Comparison of ENCODE assay signal across 19 cellular contexts in the genomic region with DNA sequence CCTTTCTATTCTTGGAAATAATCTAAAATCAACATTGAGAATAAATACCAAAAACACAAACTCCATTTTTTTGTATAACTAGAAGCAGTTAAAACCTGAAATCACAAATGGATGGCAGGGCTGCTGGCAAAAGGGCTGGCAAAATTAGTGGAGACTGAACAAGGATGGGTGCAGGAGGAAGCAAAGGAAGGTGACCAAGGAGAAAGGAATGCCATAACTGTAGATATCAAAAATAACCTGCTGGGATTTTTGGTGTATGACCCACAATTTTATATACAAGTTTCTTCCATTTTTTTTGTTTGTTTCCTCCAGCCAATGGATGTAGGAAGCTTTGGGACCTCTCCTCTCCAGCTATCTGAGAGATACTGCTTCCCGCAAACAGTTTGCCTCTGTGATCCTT. TPM values are rescaled to one million over a fixed set of nuclear protein-coding genes. Genes with fewer than 3 reads are reported as not detected.
A peak's percentile ranks its signal among the peaks of the same experiment; 100 is the strongest.
DNase-seq lines count a peak whose midpoint lies in the region; ATAC-seq, FAIRE-seq and TF ChIP-seq lines count a peak whose summit lies in the region.
"Had no signal": no experiment of that assay in that cellular context is flagged by ENCODE, and none has a peak within 500 bp of the region (broad histone marks: within the 10 kb centered on the region; RNA-seq: fewer than 3 reads in every experiment).

No MANE protein-coding gene starts in this region.

- H3K9me1 ChIP-seq in endothelial cell of umbilical vein (replicated peaks; ENCODE audit: control insufficient read depth, extremely low read depth, insufficient read depth, low read length), result no peaks in the 10 kb centered on the region

- no peak overlapping the region for H3K4me3 ChIP-seq in endothelial cell of umbilical vein (replicated peaks in 1 of 3; ENCODE audit: insufficient read depth in 1 of 3, low read depth in 1 of 3, low read length in 3 of 3)
- H3K4me3 ChIP-seq: SJSA1 had no signal

- peak; percentile 11 for DNase-seq in AG08395 (ENCODE audit: low spot score)
- DNase-seq in GM03348 (ENCODE audit: low spot score), result peak; percentile 19
- peak; percentile 47 for DNase-seq in M059J (ENCODE audit: low read depth)
- DNase-seq in endothelial cell of umbilical vein (ENCODE audit: low read depth, low spot score), result peak; percentile 15
- DNase-seq in medulla oblongata (ENCODE audit: extremely low spot score), result no peak
- DNase-seq: AML-193; CD4-positive, CD25-positive, alpha-beta regulatory T cell; DMS79; GF-D8; NCI-H1417; NCI-H187 treated with DMSO at 0.1 percent for 48 hours; NCI-H2171 treated with DMSO at 0.1 percent for 48 hours; NCI-H510A; NCI-H774 had no signal

- no peaks in the 10 kb centered on the region for H3K36me3 ChIP-seq in endothelial cell of umbilical vein (ENCODE audit: control insufficient read depth in 2 of 2, extremely low read depth in 1 of 2, insufficient read depth in 2 of 2, low read length in 2 of 2)
- H3K36me3 ChIP-seq: SJSA1 had no signal

- H3K27me3 ChIP-seq in endothelial cell of umbilical vein (ENCODE audit: control insufficient read depth in 2 of 2, insufficient read depth in 2 of 2, low read length in 2 of 2), result no peaks in the 10 kb centered on the region
- H3K27me3 ChIP-seq: SJSA1 had no signal

- TF ChIP-seq CTCF in endothelial cell of umbilical vein (IDR thresholded peaks at IDR 0.05; ENCODE audit: extremely low read depth in 1 of 2, insufficient read depth in 1 of 2, low read depth in 1 of 2, low read length in 2 of 2), result no peak

- H3K79me2 ChIP-seq in endothelial cell of umbilical vein (ENCODE audit: control insufficient read depth, insufficient read depth, low read length), result no peaks in the 10 kb centered on the region

- ATAC-seq in HG03135 (IDR thresholded peaks at IDR 0.05; ENCODE audit: unreplicated experiment) (no peak), HG03460 (IDR thresholded peaks at IDR 0.05; ENCODE audit: unreplicated experiment) (no peak), HG03439 (IDR thresholded peaks at IDR 0.05; ENCODE audit: unreplicated experiment) (no peak)

- no TSS peak for BruUV-seq in endothelial cell of umbilical vein (replicated peaks; lab: Mats Ljungman, UMichigan)

- H3K9me3 ChIP-seq in endothelial cell of umbilical vein (replicated peaks; ENCODE audit: control insufficient read depth, insufficient read depth, low read length), result no peaks in the 10 kb centered on the region
- H3K9me3 ChIP-seq: SJSA1 had no signal

- no peaks in the 10 kb centered on the region for H4K20me1 ChIP-seq in endothelial cell of umbilical vein (replicated peaks; ENCODE audit: control insufficient read depth, extremely low read depth, insufficient read depth, low read length)

- no peak for FAIRE-seq in endothelial cell of umbilical vein (lab: Jason Lieb, UNC)
- FAIRE-seq: HTR-8/SVneo had no signal

- no peak overlapping the region for H3K27ac ChIP-seq in endothelial cell of umbilical vein (ENCODE audit: insufficient read depth, low read depth, low read length)
- H3K27ac ChIP-seq: SJSA1 had no signal

- no peak overlapping the region for H2AFZ ChIP-seq in endothelial cell of umbilical vein (ENCODE audit: low read depth, low read length)

- no peak for TF ChIP-seq POLR2A in endothelial cell of umbilical vein (IDR thresholded peaks at IDR 0.05; ENCODE audit: low read depth, low read length)

- H3K4me1 ChIP-seq in endothelial cell of umbilical vein (ENCODE audit: control insufficient read depth, extremely low read depth, insufficient read depth, low read length), result peaks cover 11% of the 10 kb centered on the region
- H3K4me1 ChIP-seq: SJSA1 had no signal

- intact Hi-C loops in endothelial cell of umbilical vein (cut with micrococcal nuclease), result loop anchor here (1.0 kb wide), 1 partner anchor 13 kb away; the partner anchor contains the start of gene CFAP44

- H3K4me2 ChIP-seq in endothelial cell of umbilical vein (ENCODE audit: insufficient read depth, low read length), result no peak overlapping the region

- dilution Hi-C loops in endothelial cell of umbilical vein (cut with MboI; ENCODE audit: extremely low pct_ligation_motif_present, low sequenced_read_pairs), result no loop called here

- POLR2A ChIA-PET in endothelial cell of umbilical vein (lab: Charles Lee), result no interaction called here

- CTCF ChIA-PET in endothelial cell of umbilical vein (lab: Charles Lee), result interaction anchor here (1.1 to 2.1 kb wide), 3 partner anchors 10 to 141 kb away, joined by 3 to 5 read pairs (median 4); partner anchors contain the start of gene CFAP44

- no peak overlapping the region for H3K9ac ChIP-seq in endothelial cell of umbilical vein (replicated peaks; ENCODE audit: extremely low read depth, insufficient read depth, low read length)

TF ChIP-seq in endothelial cell of umbilical vein, 7 proteins besides CTCF, POLR2A, EP300 and RAD21:
- TF ChIP-seq, protein P1, sequence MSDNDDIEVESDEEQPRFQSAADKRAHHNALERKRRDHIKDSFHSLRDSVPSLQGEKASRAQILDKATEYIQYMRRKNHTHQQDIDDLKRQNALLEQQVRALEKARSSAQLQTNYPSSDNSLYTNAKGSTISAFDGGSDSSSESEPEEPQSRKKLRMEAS (IDR thresholded peaks at IDR 0.05; ENCODE audit: insufficient read depth, insufficient read length), result no peak
- TF ChIP-seq JUN (IDR thresholded peaks at IDR 0.05; ENCODE audit: borderline replicate concordance, insufficient read depth, insufficient read length, low read depth) (peak; percentile 3), FOS (IDR thresholded peaks at IDR 0.05; ENCODE audit: borderline replicate concordance, insufficient read depth, low read length) (peak; percentile 48)

RNA-seq across cellular contexts. Expression of gene CFAP44, which starts 12.7 kb away (rescaled TPM):
- 0.37 and 1.5 TPM in 2 replicates for total RNA-seq in M059J (2014; rRNA removed; shearing (Covaris generic))
- total RNA-seq in endothelial cell of umbilical vein, result 3.3 and 4.7 TPM in 2 replicates
- polyA plus RNA-seq in endothelial cell of umbilical vein, result 1.3 and 1.5 TPM in 2 replicates
- polyA plus RNA-seq in endothelial cell of umbilical vein (2011; cell fraction: cytosol; rRNA removed), result 0.23 and 0.39 TPM in 2 replicates
- polyA plus RNA-seq in endothelial cell of umbilical vein (2011; cell fraction: nucleus; rRNA removed), result 18.8 and 30.7 TPM in 2 replicates
- polyA plus RNA-seq in endothelial cell of umbilical vein (2012), result 1.2 and 1.7 TPM in 2 replicates
- 5.2 and 6.6 TPM in 2 replicates for polyA minus RNA-seq in endothelial cell of umbilical vein
- polyA minus RNA-seq in endothelial cell of umbilical vein (2011; cell fraction: cytosol; rRNA and poly(A)+ RNA removed), result 3.5 TPM
- 17.2 and 20.6 TPM in 2 replicates for polyA minus RNA-seq in endothelial cell of umbilical vein (2011; cell fraction: nucleus; rRNA and poly(A)+ RNA removed)
